Comparison of ENCODE assay signal across 24 cellular contexts in the genomic region with DNA sequence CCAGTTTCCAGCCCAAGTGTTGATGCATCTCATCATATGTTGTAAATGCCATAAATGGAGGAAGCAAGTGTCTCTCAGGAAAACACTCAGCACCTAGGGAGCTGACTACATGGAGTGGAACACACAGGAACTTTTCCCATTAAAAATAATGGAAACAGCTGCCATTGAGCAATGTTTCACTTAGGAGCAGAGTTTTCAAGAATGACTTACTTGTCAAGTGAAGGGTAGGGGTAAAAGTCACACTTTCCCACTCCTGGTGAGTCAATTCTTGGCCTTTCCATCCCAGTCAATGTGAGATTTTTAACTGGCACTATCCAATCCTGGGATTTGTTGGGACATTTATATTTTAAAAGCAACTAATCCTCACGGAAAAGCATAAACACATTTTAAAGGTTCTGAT.
"Had no signal": no experiment of that assay in that cellular context is flagged by ENCODE, and none has a peak within 500 bp of the region (broad histone marks: within the 10 kb centered on the region; RNA-seq: fewer than 3 reads in every experiment).

No MANE protein-coding gene starts in this region.

- H3K9me3 Mint-ChIP-seq: dendritic cell treated with granulocyte-macrophage colony-stimulating factor and Interleukin-4, amounts not matched to agents 40 ng/mL and 50 ng/mL, for 4 days; immature natural killer cell; natural killer cell treated with Interleukin-12 subunit alpha and Interleukin-12 subunit beta and Interleukin-15 and Interleukin-18, amount 100 ng/mL, for 72 hours; neural progenitor cell; stimulated activated naive B cell treated with anti-CD40 and anti-IgM and Interleukin-4, amounts not matched to agents 10 μg/mL and 1 μg/mL and 100 μg/mL, for 72 hours; stimulated activated naive CD8-positive, alpha-beta T cell treated with anti-CD3 and anti-CD28 coated beads, Interleukin-15, amount 100 ng/mL, for 72 hours had no signal

- H3K27ac ChIP-seq: esophagus squamous epithelium, gastroesophageal sphincter, left ventricle myocardium inferior, lower lobe of right lung, neural progenitor cell, pancreas, right lobe of liver, skin epidermis, thoracic aorta, transverse colon had no signal

- H3K9me3 ChIP-seq: esophagus squamous epithelium, gastroesophageal sphincter, left ventricle myocardium inferior, lower lobe of right lung, pancreas, right lobe of liver, thoracic aorta, transverse colon had no signal

- H3K4me2 ChIP-seq: neural progenitor cell had no signal

- H3K27ac Mint-ChIP-seq: dendritic cell treated with granulocyte-macrophage colony-stimulating factor and Interleukin-4, amounts not matched to agents 40 ng/mL and 50 ng/mL, for 4 days; immature natural killer cell; natural killer cell treated with Interleukin-12 subunit alpha and Interleukin-12 subunit beta and Interleukin-15 and Interleukin-18, amount 100 ng/mL, for 72 hours; neural progenitor cell; progenitor cell of endocrine pancreas; stimulated activated naive B cell treated with anti-CD40 and anti-IgM and Interleukin-4, amounts not matched to agents 10 μg/mL and 1 μg/mL and 100 μg/mL, for 72 hours; stimulated activated naive CD8-positive, alpha-beta T cell treated with anti-CD3 and anti-CD28 coated beads, Interleukin-15, amount 100 ng/mL, for 72 hours had no signal

- ATAC-seq: gastroesophageal sphincter; left cardiac atrium; lower lobe of right lung; natural killer cell treated with Interleukin-12 subunit alpha and Interleukin-12 subunit beta and Interleukin-15 and Interleukin-18, amount 100 ng/mL, for 72 hours; pancreas; right lobe of liver; stimulated activated naive B cell treated with anti-CD40 and anti-IgM and Interleukin-4, amounts not matched to agents 10 μg/mL and 1 μg/mL and 100 μg/mL, for 72 hours; stimulated activated naive CD8-positive, alpha-beta T cell treated with anti-CD3 and anti-CD28 coated beads, Interleukin-15, amount 100 ng/mL, for 72 hours had no signal

- DNase-seq: esophagus squamous epithelium; immature natural killer cell; kidney; left cardiac atrium; left ventricle myocardium inferior; lower lobe of right lung; mesenchymal stem cell; midbrain; nucleus accumbens; pancreas; right lobe of liver; stimulated activated CD4-positive, alpha-beta T cell treated with anti-CD3 and anti-CD28 coated beads, Interleukin-2, amount 100 ng/mL, for 24 hours; stimulated activated CD4-positive, alpha-beta T cell treated with anti-CD3 and anti-CD28 coated beads, Interleukin-4, amount 100 ng/mL, for 4 hours; stimulated activated naive B cell treated with anti-CD40 and anti-IgM and Interleukin-4, amounts not matched to agents 10 μg/mL and 1 μg/mL and 100 μg/mL, for 72 hours; stimulated activated naive CD8-positive, alpha-beta T cell treated with anti-CD3 and anti-CD28 coated beads, Interleukin-15, amount 100 ng/mL, for 72 hours; substantia nigra; transverse colon had no signal

- H3K9ac ChIP-seq: neural progenitor cell had no signal

- H3K4me3 ChIP-seq: esophagus squamous epithelium, gastroesophageal sphincter, left ventricle myocardium inferior, lower lobe of right lung, neural progenitor cell, pancreas, right lobe of liver, skin epidermis, thoracic aorta, transverse colon had no signal

- H2AFZ ChIP-seq: neural progenitor cell had no signal

- H3K36me3 Mint-ChIP-seq: immature natural killer cell; natural killer cell treated with Interleukin-12 subunit alpha and Interleukin-12 subunit beta and Interleukin-15 and Interleukin-18, amount 100 ng/mL, for 72 hours; neural progenitor cell; stimulated activated naive B cell treated with anti-CD40 and anti-IgM and Interleukin-4, amounts not matched to agents 10 μg/mL and 1 μg/mL and 100 μg/mL, for 72 hours had no signal

- H3K4me3 Mint-ChIP-seq: dendritic cell treated with granulocyte-macrophage colony-stimulating factor and Interleukin-4, amounts not matched to agents 40 ng/mL and 50 ng/mL, for 4 days; immature natural killer cell; natural killer cell treated with Interleukin-12 subunit alpha and Interleukin-12 subunit beta and Interleukin-15 and Interleukin-18, amount 100 ng/mL, for 72 hours; neural progenitor cell; stimulated activated naive B cell treated with anti-CD40 and anti-IgM and Interleukin-4, amounts not matched to agents 10 μg/mL and 1 μg/mL and 100 μg/mL, for 72 hours; stimulated activated naive CD8-positive, alpha-beta T cell treated with anti-CD3 and anti-CD28 coated beads, Interleukin-15, amount 100 ng/mL, for 72 hours had no signal

- H3K4me1 ChIP-seq: neural progenitor cell, pancreas had no signal

- H3K27me3 Mint-ChIP-seq: dendritic cell treated with granulocyte-macrophage colony-stimulating factor and Interleukin-4, amounts not matched to agents 40 ng/mL and 50 ng/mL, for 4 days; progenitor cell of endocrine pancreas; stimulated activated naive B cell treated with anti-CD40 and anti-IgM and Interleukin-4, amounts not matched to agents 10 μg/mL and 1 μg/mL and 100 μg/mL, for 72 hours; stimulated activated naive CD8-positive, alpha-beta T cell treated with anti-CD3 and anti-CD28 coated beads, Interleukin-15, amount 100 ng/mL, for 72 hours had no signal

- H3K27me3 ChIP-seq: esophagus squamous epithelium, gastroesophageal sphincter, neural progenitor cell, pancreas, right lobe of liver, transverse colon had no signal

- H3K36me3 ChIP-seq: esophagus squamous epithelium, gastroesophageal sphincter, left ventricle myocardium inferior, lower lobe of right lung, neural progenitor cell, pancreas, right lobe of liver, thoracic aorta, transverse colon had no signal
